27 cellular contexts compared by ENCODE assay signal in the genomic region with DNA sequence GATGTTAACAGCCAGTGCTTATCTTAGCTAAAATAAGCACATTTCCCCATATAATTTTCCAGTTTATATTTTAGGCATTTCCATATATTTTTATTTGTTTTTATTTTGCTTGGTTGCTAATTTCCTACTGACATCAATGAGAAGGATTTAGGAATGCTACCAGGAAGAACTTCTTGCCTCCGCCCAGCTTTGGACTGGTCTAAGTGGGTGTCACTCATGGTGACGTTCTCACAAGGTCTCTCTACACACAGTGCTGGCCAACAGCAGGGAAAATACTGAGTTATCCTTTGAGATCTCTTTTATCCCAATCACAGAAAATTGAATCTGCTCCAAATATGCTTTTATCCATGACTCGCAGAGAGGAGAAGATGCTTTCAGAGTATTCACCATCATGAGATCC.
"Had no signal": no experiment of that assay in that cellular context is flagged by ENCODE, and none has a peak within 500 bp of the region (broad histone marks: within the 10 kb centered on the region; RNA-seq: fewer than 3 reads in every experiment).

No MANE protein-coding gene starts in this region.

- ATAC-seq: activated CD4-positive, alpha-beta T cell treated with anti-CD3 and anti-CD28 coated beads for 36 hours; left cardiac atrium; left ventricle myocardium superior; stimulated activated naive B cell treated with anti-CD40 and anti-IgM and Interleukin-4, amounts not matched to agents 10 μg/mL and 1 μg/mL and 100 μg/mL, for 72 hours; T-cell had no signal

- H3K9me3 Mint-ChIP-seq: central memory CD8-positive, alpha-beta T cell; T-cell had no signal

- H3K4me1 Mint-ChIP-seq: nephron progenitor cell; stimulated activated naive B cell treated with anti-CD40 and anti-IgM and Interleukin-4, amounts not matched to agents 10 μg/mL and 1 μg/mL and 100 μg/mL, for 72 hours had no signal

- H3K27me3 Mint-ChIP-seq: activated B cell treated with CpG ODN at 0.5 μM for 24 hours; activated CD4-positive, alpha-beta T cell treated with anti-CD3 and anti-CD28 coated beads for 36 hours; central memory CD8-positive, alpha-beta T cell; stimulated activated naive B cell treated with anti-CD40 and anti-IgM and Interleukin-4, amounts not matched to agents 10 μg/mL and 1 μg/mL and 100 μg/mL, for 72 hours; T-cell had no signal

- H3K27me3 ChIP-seq: breast epithelium, neutrophil, sigmoid colon, tibial nerve had no signal

- H3K9me3 ChIP-seq: neutrophil, sigmoid colon had no signal

- H3K4me3 ChIP-seq: breast epithelium, sigmoid colon, smooth muscle cell, tibial nerve had no signal

- DNase-seq: activated B cell treated with CpG ODN at 0.5 μM for 24 hours; activated CD4-positive, alpha-beta T cell treated with anti-CD3 and anti-CD28 coated beads for 36 hours; activated gamma-delta T cell; activated naive CD4-positive, alpha-beta T cell treated with anti-CD3 and anti-CD28 coated beads, Interleukin-2, amount 50 U/mL, for 16 hours; dermis blood vessel endothelial cell; effector CD4-positive, alpha-beta T cell; hippocampal formation; left cardiac atrium; left ventricle myocardium superior; nephron progenitor cell; retina; sigmoid colon; stimulated activated CD4-positive, alpha-beta T cell treated with anti-CD3 and anti-CD28 coated beads, Interleukin-1b, Interleukin-23, amount 100 ng/mL, for 48 hours; stimulated activated CD4-positive, alpha-beta T cell treated with anti-CD3 and anti-CD28 coated beads, Interleukin-4, amount 100 ng/mL, for 4 hours; stimulated activated CD8-positive, alpha-beta memory T cell treated with anti-CD3 and anti-CD28 coated beads, Interleukin-4, amount 100 ng/mL, for 48 hours; stimulated activated naive B cell treated with anti-CD40 and anti-IgM and Interleukin-4, amounts not matched to agents 10 μg/mL and 1 μg/mL and 100 μg/mL, for 72 hours; T-cell had no signal

- H3K4me1 ChIP-seq: breast epithelium, sigmoid colon, tibial nerve had no signal

- H3K27ac ChIP-seq: breast epithelium, epithelial cell of prostate, neutrophil, sigmoid colon, tibial nerve had no signal

- FAIRE-seq: endometrium, keratinocyte had no signal

- H3K27ac Mint-ChIP-seq: activated B cell treated with CpG ODN at 0.5 μM for 24 hours; nephron progenitor cell; progenitor cell of endocrine pancreas; stimulated activated naive B cell treated with anti-CD40 and anti-IgM and Interleukin-4, amounts not matched to agents 10 μg/mL and 1 μg/mL and 100 μg/mL, for 72 hours; T-helper 2 cell treated with Interferon-gamma antibody and Interleukin-4, amounts not matched to agents 5 μg/mL and 100 μg/mL, for 36 hours had no signal

- H3K4me2 ChIP-seq: smooth muscle cell had no signal

- H3K4me3 Mint-ChIP-seq: activated B cell treated with CpG ODN at 0.5 μM for 24 hours; activated CD4-positive, alpha-beta T cell treated with anti-CD3 and anti-CD28 coated beads for 36 hours; central memory CD8-positive, alpha-beta T cell; nephron progenitor cell; stimulated activated naive B cell treated with anti-CD40 and anti-IgM and Interleukin-4, amounts not matched to agents 10 μg/mL and 1 μg/mL and 100 μg/mL, for 72 hours; T-cell; T-helper 2 cell treated with Interferon-gamma antibody and Interleukin-4, amounts not matched to agents 5 μg/mL and 100 μg/mL, for 36 hours had no signal
